8 cellular contexts compared by ENCODE assay signal in the genomic region with DNA sequence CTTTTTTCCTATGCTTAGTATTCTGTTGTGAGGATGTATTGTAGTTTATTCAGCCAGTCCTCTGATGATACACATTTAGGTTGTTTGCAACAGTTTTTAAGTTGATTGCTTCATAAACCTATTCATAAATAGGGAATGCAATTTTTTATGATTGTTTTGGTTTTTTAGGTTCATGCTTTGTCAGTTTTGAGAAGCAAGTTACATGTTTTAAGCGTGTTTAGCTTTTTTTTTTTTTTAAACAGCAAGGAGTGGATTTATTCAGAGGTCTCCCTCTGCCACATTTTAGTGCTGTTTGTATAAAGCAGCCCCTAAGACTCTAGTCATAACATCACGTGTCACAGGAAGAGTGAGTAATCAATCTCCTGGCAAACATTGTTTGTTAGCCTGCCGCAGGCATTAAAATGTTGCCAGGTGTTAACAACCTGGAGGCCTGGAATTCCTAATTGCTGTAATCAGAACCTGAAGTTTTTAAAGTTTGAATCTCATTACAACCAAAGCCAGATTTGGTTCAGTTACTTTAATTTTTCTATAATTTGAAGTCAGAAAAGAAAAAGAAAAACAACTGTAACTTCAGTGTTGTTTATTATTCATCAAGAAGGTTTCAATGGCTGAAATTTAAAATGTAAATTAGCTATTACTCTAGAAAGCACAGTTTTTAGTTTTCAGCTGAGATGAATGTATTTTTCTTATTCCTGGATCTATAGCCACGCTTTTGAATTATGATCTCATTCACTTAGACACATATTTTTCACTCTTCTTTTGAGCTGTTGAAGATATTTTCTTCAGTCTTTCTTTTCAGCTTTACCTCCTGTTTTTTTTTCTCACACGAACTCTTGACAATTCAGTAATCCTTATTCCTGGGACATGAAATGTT. TPM values are rescaled to one million over a fixed set of nuclear protein-coding genes. Genes with fewer than 3 reads are reported as not detected.
A peak's percentile ranks its signal among the peaks of the same experiment; 100 is the strongest.
DNase-seq lines count a peak whose midpoint lies in the region; ATAC-seq and TF ChIP-seq lines count a peak whose summit lies in the region.

No MANE protein-coding gene starts in this region.

- no peaks in the 10 kb centered on the region for H4K20me1 ChIP-seq in KMS-11 (ENCODE audit: insufficient read depth)

- no peak overlapping the region for H2AFZ ChIP-seq in KMS-11 (ENCODE audit: low read depth)

- H3K4me1 ChIP-seq in KMS-11 (ENCODE audit: low read depth, poor library complexity, severe bottlenecking), result peaks cover 83% of the 10 kb centered on the region

- 0 out of 2 replicates have a peak overlapping the region, but pooled peaks have one; percentile 0 for H3K27ac ChIP-seq in KMS-11

- no peak overlapping the region for H3K4me3 Mint-ChIP-seq in activated naive CD8-positive, alpha-beta T cell treated with anti-CD3 and anti-CD28 coated beads, Interleukin-2, amount 10 ng/mL, durations not matched to agents 7 days and 5 days

- H3K79me2 ChIP-seq in KMS-11 (ENCODE audit: insufficient read depth, low read depth), result peaks cover 12% of the 10 kb centered on the region; the same call in 1 of the 2 replicates

- H3K36me3 Mint-ChIP-seq in activated naive CD8-positive, alpha-beta T cell treated with anti-CD3 and anti-CD28 coated beads, Interleukin-2, amount 10 ng/mL, durations not matched to agents 7 days and 5 days, result peaks cover 31% of the 10 kb centered on the region

- H3K27me3 ChIP-seq in KMS-11 (ENCODE audit: insufficient read depth, low read depth), result no peaks in the 10 kb centered on the region

- H3K27me3 Mint-ChIP-seq in activated naive CD8-positive, alpha-beta T cell treated with anti-CD3 and anti-CD28 coated beads, Interleukin-2, amount 10 ng/mL, durations not matched to agents 7 days and 5 days, result no peaks in the 10 kb centered on the region

- ATAC-seq in activated naive CD8-positive, alpha-beta T cell treated with anti-CD3 and anti-CD28 coated beads, Interleukin-2, amount 10 ng/mL, durations not matched to agents 7 days and 5 days (ENCODE audit: low read depth), result no peak
- ATAC-seq in left lobe of liver, result peak; percentile 26

- peaks cover 32% of the 10 kb centered on the region for H3K4me1 Mint-ChIP-seq in activated naive CD8-positive, alpha-beta T cell treated with anti-CD3 and anti-CD28 coated beads, Interleukin-2, amount 10 ng/mL, durations not matched to agents 7 days and 5 days

- H3K9me3 Mint-ChIP-seq in activated naive CD8-positive, alpha-beta T cell treated with anti-CD3 and anti-CD28 coated beads, Interleukin-2, amount 10 ng/mL, durations not matched to agents 7 days and 5 days, result no peaks in the 10 kb centered on the region

- H3K4me2 ChIP-seq in KMS-11, result no peak overlapping the region

- H3K9ac ChIP-seq in KMS-11, result no peak overlapping the region

- POLR2A ChIA-PET in activated naive CD8-positive, alpha-beta T cell treated with anti-CD3 and anti-CD28 coated beads, Interleukin-2, amount 10 ng/mL, durations not matched to agents 7 days and 5 days (lab: Charles Lee), result no interaction called here

- no peak overlapping the region for H3K4me3 ChIP-seq in KMS-11 (IDR thresholded peaks at IDR 0.05; ENCODE audit: insufficient read depth, low read depth, low read length)

- TF ChIP-seq CTCF in KMS-11 (conservative IDR thresholded peaks at IDR 0.05; ENCODE audit: low read depth, low read length), result no peak

- DNase-seq in DMS53 (lab: John Stamatoyannopoulos, UW) (peak; percentile 88), left lobe of liver (ENCODE audit: low spot score) (no peak), NCI-H82 (lab: John Stamatoyannopoulos, UW) (no peak), GM19240 (ENCODE audit: insufficient read length, low spot score) (no peak), DMS79 treated with DMSO at 0.1 percent for 48 hours (lab: John Stamatoyannopoulos, UW) (no peak)
- no peak for DNase-seq in activated naive CD8-positive, alpha-beta T cell treated with anti-CD3 and anti-CD28 coated beads, Interleukin-2, amount 10 ng/mL, durations not matched to agents 7 days and 5 days
- no peak for DNase-seq in stimulated activated CD8-positive, alpha-beta memory T cell treated with anti-CD3 and anti-CD28 coated beads, Interleukin-4, amount 100 ng/mL, for 48 hours

- H3K36me3 ChIP-seq in KMS-11 (ENCODE audit: insufficient read depth), result no peaks in the 10 kb centered on the region

- H3K27ac Mint-ChIP-seq in activated naive CD8-positive, alpha-beta T cell treated with anti-CD3 and anti-CD28 coated beads, Interleukin-2, amount 10 ng/mL, durations not matched to agents 7 days and 5 days, result peak overlapping the region; percentile 65

RNA-seq across cellular contexts. Expression of a gene that starts 59.2 kb away (rescaled TPM):
- under 1 TPM; 0.08 to 0.11 TPM for total RNA-seq in activated naive CD8-positive, alpha-beta T cell treated with anti-CD3 and anti-CD28 coated beads, Interleukin-2, amount 10 ng/mL, durations not matched to agents 7 days and 5 days
- total RNA-seq in left lobe of liver, result not detected
